In genomic region chr18:31660763-31661162, GRCh38 we compare ENCODE assay signal across 29 cellular contexts.
"Had no signal": no experiment of that assay in that cellular context is flagged by ENCODE, and none has a peak within 500 bp of the region (broad histone marks: within the 10 kb centered on the region; RNA-seq: fewer than 3 reads in every experiment).

No MANE protein-coding gene starts in this region.

- H3K27me3 ChIP-seq: neural progenitor cell, neutrophil, ovary, right atrium auricular region, suprapubic skin, tibial artery, upper lobe of right lung had no signal

- H3K9me3 ChIP-seq: left ventricle myocardium inferior, neutrophil, ovary, right atrium auricular region, suprapubic skin, thoracic aorta, tibial artery, upper lobe of right lung had no signal

- H3K4me3 ChIP-seq: left ventricle myocardium inferior, lung, neural progenitor cell, ovary, right atrium auricular region, skin epidermis, suprapubic skin, thoracic aorta, tibial artery, upper lobe of right lung had no signal

- H3K4me1 ChIP-seq: left ventricle myocardium inferior, right atrium auricular region, suprapubic skin, tibial artery, upper lobe of right lung had no signal

- H2AFZ ChIP-seq: neural progenitor cell had no signal

- DNase-seq: hypothalamus; immature natural killer cell; kidney; left colon; left ventricle myocardium inferior; mesendoderm; naive B cell; natural killer cell; nephron progenitor cell; occipital lobe; ovary; stimulated activated CD4-positive, alpha-beta T cell treated with anti-CD3 and anti-CD28 coated beads, Interleukin-12 subunit alpha, Interleukin-12 subunit beta, amount 100 ng/mL, for 4 hours; stimulated activated CD4-positive, alpha-beta T cell treated with anti-CD3 and anti-CD28 coated beads, Interleukin-15, amount 100 ng/mL, for 24 hours; stimulated activated CD4-positive, alpha-beta T cell treated with anti-CD3 and anti-CD28 coated beads, Interleukin-2, amount 100 ng/mL, for 24 hours; stimulated activated CD4-positive, alpha-beta T cell treated with anti-CD3 and anti-CD28 coated beads, Interleukin-4, amount 100 ng/mL, for 24 hours; stimulated activated naive CD4-positive, alpha-beta T cell; tibial artery; trophoblast cell; upper lobe of right lung had no signal

- FAIRE-seq: kidney, urothelium cell line had no signal

- H3K4me2 ChIP-seq: neural progenitor cell had no signal

- ATAC-seq: left colon; natural killer cell; sciatic nerve; stimulated activated effector memory CD8-positive, alpha-beta T cell treated with anti-CD3 and anti-CD28 coated beads, Interleukin-12 subunit alpha, Interleukin-12 subunit beta, amount 100 ng/mL, for 72 hours; upper lobe of right lung had no signal

- H3K27ac ChIP-seq: left ventricle myocardium inferior, neural progenitor cell, neutrophil, ovary, right atrium auricular region, skin epidermis, suprapubic skin, thoracic aorta, tibial artery, upper lobe of right lung had no signal

- H3K9ac ChIP-seq: neural progenitor cell had no signal

- H3K36me3 ChIP-seq: left ventricle myocardium inferior, neural progenitor cell, neutrophil, ovary, right atrium auricular region, suprapubic skin, thoracic aorta, tibial artery, upper lobe of right lung had no signal
